8 cellular contexts compared by ENCODE assay signal in genomic region chr3:138174421-138175122, GRCh38. TPM values are rescaled to one million over a fixed set of nuclear protein-coding genes. Genes with fewer than 3 reads are reported as not detected.
DNase-seq lines count a peak whose midpoint lies in the region; ATAC-seq and TF ChIP-seq lines count a peak whose summit lies in the region.

A gene with protein sequence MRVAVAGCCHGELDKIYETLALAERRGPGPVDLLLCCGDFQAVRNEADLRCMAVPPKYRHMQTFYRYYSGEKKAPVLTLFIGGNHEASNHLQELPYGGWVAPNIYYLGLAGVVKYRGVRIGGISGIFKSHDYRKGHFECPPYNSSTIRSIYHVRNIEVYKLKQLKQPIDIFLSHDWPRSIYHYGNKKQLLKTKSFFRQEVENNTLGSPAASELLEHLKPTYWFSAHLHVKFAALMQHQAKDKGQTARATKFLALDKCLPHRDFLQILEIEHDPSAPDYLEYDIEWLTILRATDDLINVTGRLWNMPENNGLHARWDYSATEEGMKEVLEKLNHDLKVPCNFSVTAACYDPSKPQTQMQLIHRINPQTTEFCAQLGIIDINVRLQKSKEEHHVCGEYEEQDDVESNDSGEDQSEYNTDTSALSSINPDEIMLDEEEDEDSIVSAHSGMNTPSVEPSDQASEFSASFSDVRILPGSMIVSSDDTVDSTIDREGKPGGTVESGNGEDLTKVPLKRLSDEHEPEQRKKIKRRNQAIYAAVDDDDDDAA (minus strand): TSS chr3:138174921. CDS start chr3:138174795, 126 bp downstream.

- no peaks in the 10 kb centered on the region for H3K27me3 Mint-ChIP-seq in T-helper 17 cell
- H3K27me3 Mint-ChIP-seq in progenitor cell of endocrine pancreas = no peaks in the 10 kb centered on the region

- intact Hi-C loops in left ventricle myocardium inferior (cut with micrococcal nuclease) = no loop called here

- peak; percentile 9 for TF ChIP-seq CTCF in left ventricle myocardium inferior (IDR thresholded peaks at IDR 0.05; ENCODE audit: borderline replicate concordance)
- TF ChIP-seq CTCF in progenitor cell of endocrine pancreas (IDR thresholded peaks at IDR 0.05; ENCODE audit: unreplicated experiment) = no peak

- H3K4me3 Mint-ChIP-seq in T-helper 17 cell (peak within 1 kb of the TSS; percentile 93), progenitor cell of endocrine pancreas (ENCODE audit: low read depth) (peak within 1 kb of the TSS; percentile 97)

- peaks cover 30% of the 10 kb centered on the region for H3K4me1 ChIP-seq in left ventricle myocardium inferior

- no peaks in the 10 kb centered on the region for H3K27me3 ChIP-seq in left ventricle myocardium inferior (ENCODE audit: low read depth)

- H3K9me3 ChIP-seq in T-helper 17 cell (ENCODE audit: control insufficient read depth, low read length, poor library complexity, severe bottlenecking) (no peaks in the 10 kb centered on the region), left ventricle myocardium inferior (replicated peaks) (no peaks in the 10 kb centered on the region)

- peak; percentile 91 for ATAC-seq in GM18498 (IDR thresholded peaks at IDR 0.05; ENCODE audit: unreplicated experiment)
- peak; percentile 92 for ATAC-seq in HG02884 (IDR thresholded peaks at IDR 0.05; ENCODE audit: unreplicated experiment)
- ATAC-seq in T-helper 17 cell = peak; percentile 90

- DNase-seq in NCI-H146 treated with DMSO at 0.1 percent for 48 hours (lab: John Stamatoyannopoulos, UW; ENCODE audit: unreplicated experiment) = peak; percentile 93
- DNase-seq in T-helper 17 cell = peak; percentile 51 to 58 (median 51)
- peak in 53 of 56 donors; percentile 5 to 73 (median 47) for DNase-seq in amygdala (lab: John Stamatoyannopoulos, UW)
- DNase-seq in left ventricle myocardium inferior = peak; percentile 51
- peak; percentile 71 for DNase-seq in progenitor cell of endocrine pancreas (ENCODE audit: low spot score, unreplicated experiment)
- peak; percentile 89 for DNase-seq in ureter (ENCODE audit: low spot score)

- H3K27ac Mint-ChIP-seq in T-helper 17 cell = peak within 1 kb of the TSS; percentile 95
- peak within 1 kb of the TSS; percentile 98 for H3K27ac Mint-ChIP-seq in progenitor cell of endocrine pancreas

- peaks cover 31% of the 10 kb centered on the region for H3K36me3 ChIP-seq in left ventricle myocardium inferior

- H3K9me3 Mint-ChIP-seq in progenitor cell of endocrine pancreas (ENCODE audit: low read depth) = no peaks in the 10 kb centered on the region

- H3K36me3 Mint-ChIP-seq in T-helper 17 cell (ENCODE audit: low read depth) (no peaks in the 10 kb centered on the region), progenitor cell of endocrine pancreas (ENCODE audit: insufficient read depth) (peaks cover 10% of the 10 kb centered on the region)

- peak within 1 kb of the TSS; percentile 87 for H3K4me3 ChIP-seq in left ventricle myocardium inferior

- H3K4me1 Mint-ChIP-seq in T-helper 17 cell (peaks cover 23% of the 10 kb centered on the region), progenitor cell of endocrine pancreas (ENCODE audit: low read depth) (peaks cover 14% of the 10 kb centered on the region)

- peak within 1 kb of the TSS; percentile 90 for H3K27ac ChIP-seq in left ventricle myocardium inferior (replicated peaks)

RNA-seq across cellular contexts. Expression of the gene that starts here (rescaled TPM):
- total RNA-seq in T-helper 17 cell (10 to 100 TPM; 19.5 TPM), left ventricle myocardium inferior (7.9 TPM), progenitor cell of endocrine pancreas (31.8 and 34.2 TPM in 2 replicates), ureter (17.3 TPM)

Comparison
In these comparisons a context has a peak if more than half of its experiments do, and no peak if none do; other contexts are left out.
1. Peak in every context shown above with its lines: DNase-seq, ATAC-seq, H3K4me3 ChIP-seq and H3K27ac ChIP-seq.